In genomic region chr2:121333834-121334558, GRCh38 we compare ENCODE assay signal across 10 cellular contexts. TPM values are rescaled to one million over a fixed set of nuclear protein-coding genes. Genes with fewer than 3 reads are reported as not detected.
DNase-seq lines count a peak whose midpoint lies in the region; ATAC-seq and TF ChIP-seq lines count a peak whose summit lies in the region.
"Had no signal": no experiment of that assay in that cellular context is flagged by ENCODE, and none has a peak within 500 bp of the region (broad histone marks: within the 10 kb centered on the region; RNA-seq: fewer than 3 reads in every experiment).

No MANE protein-coding gene starts in this region.

- no peaks in the 10 kb centered on the region for H3K79me2 ChIP-seq in DND-41 (ENCODE audit: insufficient read depth, low read length)

- H3K4me3 ChIP-seq in DND-41 (ENCODE audit: low read depth in 1 of 2, low read length in 2 of 2) (no peak overlapping the region), aorta (ENCODE audit: low read length in 2 of 2) (no peak overlapping the region)
- H3K4me3 ChIP-seq: mucosa of descending colon had no signal

- H3K27me3 ChIP-seq in DND-41 (ENCODE audit: insufficient read depth, low read length, poor library complexity) (no peaks in the 10 kb centered on the region), aorta (ENCODE audit: control insufficient read depth in 1 of 2, insufficient read depth in 2 of 2, low read length in 1 of 2) (no peaks in the 10 kb centered on the region)

- H4K20me1 ChIP-seq in DND-41 (ENCODE audit: insufficient read depth, low read length), result no peaks in the 10 kb centered on the region

- H3K9ac ChIP-seq in DND-41 (ENCODE audit: low read depth, low read length), result no peak overlapping the region

- no peak overlapping the region for H3K4me2 ChIP-seq in DND-41 (ENCODE audit: insufficient read depth, low read length)

- no peak overlapping the region for H2AFZ ChIP-seq in DND-41 (ENCODE audit: low read depth, low read length)

- H3K27ac ChIP-seq in DND-41 (ENCODE audit: low read length) (no peak overlapping the region), aorta (ENCODE audit: low read depth in 1 of 2, low read length in 2 of 2) (no peak overlapping the region)

- DNase-seq in DND-41 (peak; percentile 22), activated gamma-delta T cell (lab: John Stamatoyannopoulos, UW) (no peak), T-helper 9 cell (no peak), aorta (no peak), activated T-cell treated with anti-CD3 and anti-CD28 coated beads for 4 hours (no peak)
- DNase-seq: mucosa of descending colon had no signal

- WGBS in aorta, 2 donors, result 71 to 77% methylated on average over 12 of the region's 12 CpGs

- H3K9me3 ChIP-seq in DND-41 (ENCODE audit: insufficient read depth, low read length, severe bottlenecking) (no peaks in the 10 kb centered on the region), aorta (ENCODE audit: control insufficient read depth, low read length) (no peaks in the 10 kb centered on the region)
- H3K9me3 ChIP-seq: mucosa of descending colon had no signal

- H3K36me3 ChIP-seq in DND-41 (ENCODE audit: insufficient read depth, low read length), result peaks cover 11% of the 10 kb centered on the region
- no peaks in the 10 kb centered on the region for H3K36me3 ChIP-seq in aorta (ENCODE audit: control insufficient read depth in 1 of 2, insufficient read depth in 2 of 2, low read length in 1 of 2)

- intact Hi-C loops in aorta (cut with DNase I), result no loop called here

- TF ChIP-seq CTCF in DND-41 (IDR thresholded peaks at IDR 0.05; ENCODE audit: borderline replicate concordance, extremely low read depth, low read length, poor library complexity, severe bottlenecking), result no peak

- ATAC-seq in DND-41 (ENCODE audit: insufficient read depth, low read depth), result peak; percentile 48
- ATAC-seq in GM19025 (IDR thresholded peaks at IDR 0.05; ENCODE audit: low read depth, unreplicated experiment), result peak; percentile 88
- ATAC-seq in HG02678 (IDR thresholded peaks at IDR 0.05; ENCODE audit: unreplicated experiment), result peak; percentile 86
- ATAC-seq in HG03565 (IDR thresholded peaks at IDR 0.05; ENCODE audit: unreplicated experiment), result peak; percentile 82
- no peak for ATAC-seq in aorta (ENCODE audit: low FRiP score)

- H3K4me1 ChIP-seq in DND-41 (ENCODE audit: insufficient read depth, low read length) (0 out of 2 replicates have a peak, but pooled peaks cover 3% of the 10 kb centered on the region), aorta (ENCODE audit: control insufficient read depth in 1 of 2, insufficient read depth in 2 of 2, low read length in 2 of 2) (no peaks in the 10 kb centered on the region)

RNA-seq across cellular contexts. Expression of gene TFCP2L1, which starts 49.0 kb away (rescaled TPM):
- total RNA-seq in aorta, result 1 to 10 TPM in 1 of 2 donors, under 1 TPM in 1; 0.69 to 1.7 TPM
- 1 to 10 TPM in 1 of 2 donors, under 1 TPM in 1; 0.03 to 1.1 TPM for polyA plus RNA-seq in aorta
- total RNA-seq: RPMI7951 had no signal
